In genomic region chr18:39555511-39555910, GRCh38 we compare ENCODE assay signal across 21 cellular contexts.
"Had no signal": no experiment of that assay in that cellular context is flagged by ENCODE, and none has a peak within 500 bp of the region (broad histone marks: within the 10 kb centered on the region; RNA-seq: fewer than 3 reads in every experiment).

No MANE protein-coding gene starts in this region.

- H3K9ac ChIP-seq: KMS-11, SK-N-SH had no signal

- H3K4me3 ChIP-seq: SJCRH30 had no signal

- H3K27ac ChIP-seq: KMS-11, SJCRH30, VCaP had no signal

- DNase-seq: activated CD4-positive, alpha-beta memory T cell treated with anti-CD3 and anti-CD28 coated beads, Interleukin-2, amount 10 ng/mL, durations not matched to agents 7 days and 5 days; activated CD4-positive, alpha-beta T cell treated with anti-CD3 and anti-CD28 coated beads, Interleukin-2, amount 50 U/mL, for 1 hour; activated CD4-positive, CD25-positive, alpha-beta regulatory T cell; activated gamma-delta T cell; activated naive CD4-positive, alpha-beta T cell treated with anti-CD3 and anti-CD28 coated beads for 36 hours; activated T-cell treated with anti-CD3 and anti-CD28 coated beads for 4 hours; activated T-cell treated with anti-CD3 and anti-CD28 coated beads, Interleukin-2, amount 50 U/mL, for 48 hours; MM.1S; NCI-H1105; NCI-H1436; NCI-H187; NCI-H2081; NCI-H526 treated with DMSO at 0.1 percent for 48 hours; NCI-H82; SJCRH30; SK-N-SH; T-helper 1 cell had no signal

- H3K27me3 ChIP-seq: SJCRH30 had no signal

- H3K27ac Mint-ChIP-seq: activated CD4-positive, alpha-beta memory T cell treated with anti-CD3 and anti-CD28 coated beads, Interleukin-2, amount 10 ng/mL, durations not matched to agents 7 days and 5 days; activated naive CD4-positive, alpha-beta T cell treated with anti-CD3 and anti-CD28 coated beads for 36 hours; activated naive CD8-positive, alpha-beta T cell; activated T-helper 17 cell treated with anti-CD3 and anti-CD28 coated beads, Interleukin-2, amount 50 U/mL, for 72 hours had no signal

- H3K36me3 ChIP-seq: SJCRH30 had no signal

- H3K4me2 ChIP-seq: KMS-11, SK-N-SH had no signal

- H3K27me3 Mint-ChIP-seq: activated CD4-positive, alpha-beta memory T cell treated with anti-CD3 and anti-CD28 coated beads, Interleukin-2, amount 10 ng/mL, durations not matched to agents 7 days and 5 days; activated naive CD8-positive, alpha-beta T cell; activated T-helper 17 cell treated with anti-CD3 and anti-CD28 coated beads, Interleukin-2, amount 50 U/mL, for 72 hours had no signal

- H3K4me1 Mint-ChIP-seq: activated CD4-positive, alpha-beta memory T cell treated with anti-CD3 and anti-CD28 coated beads, Interleukin-2, amount 10 ng/mL, durations not matched to agents 7 days and 5 days; activated T-helper 17 cell treated with anti-CD3 and anti-CD28 coated beads, Interleukin-2, amount 50 U/mL, for 72 hours had no signal

- H3K4me3 Mint-ChIP-seq: activated CD4-positive, alpha-beta memory T cell treated with anti-CD3 and anti-CD28 coated beads, Interleukin-2, amount 10 ng/mL, durations not matched to agents 7 days and 5 days; activated naive CD4-positive, alpha-beta T cell treated with anti-CD3 and anti-CD28 coated beads for 36 hours; activated naive CD8-positive, alpha-beta T cell; activated T-helper 17 cell treated with anti-CD3 and anti-CD28 coated beads, Interleukin-2, amount 50 U/mL, for 72 hours had no signal

- H3K4me1 ChIP-seq: SJCRH30 had no signal

- H3K9me3 Mint-ChIP-seq: activated CD4-positive, alpha-beta memory T cell treated with anti-CD3 and anti-CD28 coated beads, Interleukin-2, amount 10 ng/mL, durations not matched to agents 7 days and 5 days had no signal

- ATAC-seq: activated T-helper 17 cell treated with anti-CD3 and anti-CD28 coated beads, Interleukin-2, amount 50 U/mL, for 72 hours had no signal

- H3K36me3 Mint-ChIP-seq: activated naive CD8-positive, alpha-beta T cell had no signal

- H3K9me3 ChIP-seq: SJCRH30, SK-N-SH had no signal
